9 cellular contexts compared by ENCODE assay signal in genomic region chr13:30718661-30719520, GRCh38.
A peak's percentile ranks its signal among the peaks of the same experiment; 100 is the strongest.
DNase-seq lines count a peak whose midpoint lies in the region; ATAC-seq lines count a peak whose summit lies in the region.
"Had no signal": no experiment of that assay in that cellular context is flagged by ENCODE, and none has a peak within 500 bp of the region (broad histone marks: within the 10 kb centered on the region; RNA-seq: fewer than 3 reads in every experiment).

No MANE protein-coding gene starts in this region.

- ATAC-seq in HG02610 (IDR thresholded peaks at IDR 0.05; ENCODE audit: unreplicated experiment) (peak; percentile 40), HG02798 (IDR thresholded peaks at IDR 0.05; ENCODE audit: poor library complexity, unreplicated experiment) (no peak), HG02678 (IDR thresholded peaks at IDR 0.05; ENCODE audit: unreplicated experiment) (no peak)

- in situ Hi-C loops in ACHN (cut with HindIII; ENCODE audit: low pct_ligation_motif_present, low pct_unique_long_range_greater_than_20kb, low sequenced_read_pairs): no loop called here

- DNase-seq in ACHN (peak; percentile 86), SW 1271 (lab: John Stamatoyannopoulos, UW) (peak; percentile 22 to 45), glomerular visceral epithelial cell (ENCODE audit: extremely low spot score) (peak; percentile 89), COLO829 (ENCODE audit: low spot score) (no peak), anterior cingulate cortex (lab: John Stamatoyannopoulos, UW) (no peak)
- DNase-seq: NCI-H2227 treated with DMSO at 0.1 percent for 48 hours had no signal

Comparison
In these comparisons a context has a peak if more than half of its experiments do, and no peak if none do; other contexts are left out.
1. DNase-seq: peak in ACHN (single experiment), SW 1271 (2 of 2) and glomerular visceral epithelial cell (single experiment); none in COLO829 (single experiment) and anterior cingulate cortex (0 of 58).